ENCODE assay signal across 25 cellular contexts in genomic region chr11:134915212-134915611, GRCh38.
DNase-seq lines count a peak whose midpoint lies in the region; ATAC-seq and TF ChIP-seq lines count a peak whose summit lies in the region.
"Had no signal": no experiment of that assay in that cellular context is flagged by ENCODE, and none has a peak within 500 bp of the region (broad histone marks: within the 10 kb centered on the region; RNA-seq: fewer than 3 reads in every experiment).

No MANE protein-coding gene starts in this region.

- no peaks in the 10 kb centered on the region for H3K4me1 Mint-ChIP-seq in MCF 10A (ENCODE audit: insufficient read depth, unreplicated experiment)
- peaks cover 33% of the 10 kb centered on the region for H3K4me1 Mint-ChIP-seq in brain
- no peaks in the 10 kb centered on the region for H3K4me1 Mint-ChIP-seq in WTC11
- no peaks in the 10 kb centered on the region for H3K4me1 Mint-ChIP-seq in progenitor cell of endocrine pancreas (ENCODE audit: low read depth)
- H3K4me1 Mint-ChIP-seq: activated CD4-positive, alpha-beta T cell treated with anti-CD3 and anti-CD28 coated beads for 36 hours; memory B cell had no signal

- H3K9me3 Mint-ChIP-seq in MCF 10A (ENCODE audit: unreplicated experiment) (peaks cover 30% of the 10 kb centered on the region), brain (no peaks in the 10 kb centered on the region), WTC11 (no peaks in the 10 kb centered on the region), progenitor cell of endocrine pancreas (ENCODE audit: low read depth) (no peaks in the 10 kb centered on the region)
- H3K9me3 Mint-ChIP-seq: activated T-cell treated with anti-CD3 and anti-CD28 coated beads, Interleukin-2, amount 50 U/mL, for 24 hours; memory B cell had no signal

- H3K27me3 Mint-ChIP-seq in MCF 10A (ENCODE audit: insufficient read depth, unreplicated experiment) (no peaks in the 10 kb centered on the region), brain (peaks cover 16% of the 10 kb centered on the region), WTC11 (ENCODE audit: low read depth) (peaks cover 3% of the 10 kb centered on the region; the same call in 1 of the 2 replicates), progenitor cell of endocrine pancreas (peaks cover 58% of the 10 kb centered on the region)

- no peaks in the 10 kb centered on the region for H3K9me3 ChIP-seq in breast epithelium
- H3K9me3 ChIP-seq in left lung = no peaks in the 10 kb centered on the region
- H3K9me3 ChIP-seq: esophagus muscularis mucosa, stomach, upper lobe of left lung had no signal

- CTCF ChIA-PET in MCF 10A (lab: Yijun Ruan, JAX) = no interaction called here
- CTCF ChIA-PET in WTC11 (lab: Charles Lee) = no interaction called here

- H3K27ac ChIP-seq in breast epithelium (no peak overlapping the region), left lung (no peak overlapping the region)
- H3K27ac ChIP-seq: esophagus muscularis mucosa, upper lobe of left lung had no signal

- no peaks in the 10 kb centered on the region for H3K4me1 ChIP-seq in breast epithelium
- H3K4me1 ChIP-seq in left lung = no peaks in the 10 kb centered on the region
- H3K4me1 ChIP-seq: Caco-2, stomach, upper lobe of left lung had no signal

- H3K36me3 Mint-ChIP-seq in MCF 10A (ENCODE audit: insufficient read depth, unreplicated experiment) (no peaks in the 10 kb centered on the region), brain (no peaks in the 10 kb centered on the region), WTC11 (0 out of 2 replicates have a peak, but pooled peaks cover 3% of the 10 kb centered on the region), progenitor cell of endocrine pancreas (ENCODE audit: insufficient read depth) (no peaks in the 10 kb centered on the region)
- H3K36me3 Mint-ChIP-seq: memory B cell had no signal

- H3K4me3 ChIP-seq in breast epithelium (no peak overlapping the region), left lung (no peak overlapping the region)
- H3K4me3 ChIP-seq: esophagus muscularis mucosa, stomach, upper lobe of left lung had no signal

- POLR2A ChIA-PET in MCF 10A (lab: Yijun Ruan, JAX) (no interaction called here), WTC11 (lab: Charles Lee) (no interaction called here)

- TF ChIP-seq CTCF in MCF 10A (IDR thresholded peaks at IDR 0.05; ENCODE audit: unreplicated experiment) (no peak), breast epithelium (IDR thresholded peaks at IDR 0.05) (no peak), brain (conservative IDR thresholded peaks at IDR 0.05) (no peak), left lung (IDR thresholded peaks at IDR 0.05) (no peak), WTC11 (IDR thresholded peaks at IDR 0.05) (no peak), progenitor cell of endocrine pancreas (IDR thresholded peaks at IDR 0.05; ENCODE audit: unreplicated experiment) (no peak)

- H3K27ac Mint-ChIP-seq in MCF 10A (ENCODE audit: low read depth, unreplicated experiment) (no peak overlapping the region), brain (peak overlapping the region in 3 of 5 experiments; percentile 2 to 26 (median 24)), WTC11 (no peak overlapping the region), progenitor cell of endocrine pancreas (no peak overlapping the region)
- H3K27ac Mint-ChIP-seq: activated CD4-positive, alpha-beta T cell treated with anti-CD3 and anti-CD28 coated beads for 36 hours; activated T-cell treated with anti-CD3 and anti-CD28 coated beads, Interleukin-2, amount 50 U/mL, for 24 hours; memory B cell had no signal

- no peak for TF ChIP-seq POLR2A in breast epithelium (IDR thresholded peaks at IDR 0.05)

- intact Hi-C loops in MCF 10A (cut with micrococcal nuclease) = no loop called here
- intact Hi-C loops in breast epithelium (cut with DNase I; ENCODE audit: low total_unique reads) = no loop called here
- intact Hi-C loops in left lung (cut with DNase I) = no loop called here

- DNase-seq in MCF 10A (ENCODE audit: unreplicated experiment) (peak; percentile 8), breast epithelium (ENCODE audit: low spot score in 2 of 2) (no peak), left lung (no peak), NCI-H82 treated with DMSO at 0.1 percent for 48 hours (lab: John Stamatoyannopoulos, UW; ENCODE audit: unreplicated experiment) (no peak), NCI-H69 (lab: John Stamatoyannopoulos, UW) (no peak), WTC11 (ENCODE audit: low spot score) (no peak), progenitor cell of endocrine pancreas (ENCODE audit: low spot score, unreplicated experiment) (no peak)
- DNase-seq: activated CD4-positive, alpha-beta T cell treated with anti-CD3 and anti-CD28 coated beads for 36 hours; activated CD8-positive, alpha-beta memory T cell treated with anti-CD3 and anti-CD28 coated beads for 24 hours; activated T-cell treated with anti-CD3 and anti-CD28 coated beads, Interleukin-2, amount 50 U/mL, for 24 hours; amniotic stem cell; Caco-2; effector CD8-positive, alpha-beta T cell; GOT3; NCI-H1105 treated with DMSO at 0.1 percent for 48 hours; NCI-H2081 treated with DMSO at 0.1 percent for 48 hours; NCI-H510A treated with DMSO at 0.1 percent for 48 hours; nucleus accumbens; SIG-M5; stomach had no signal

- ATAC-seq in left lung (peak; percentile 12), WTC11 (no peak)
- ATAC-seq: activated CD4-positive, alpha-beta T cell treated with anti-CD3 and anti-CD28 coated beads for 36 hours; HepG2 had no signal

- BruUV-seq in MCF 10A (replicated peaks; lab: Mats Ljungman, UMichigan) = no TSS peak

- H3K27me3 ChIP-seq in breast epithelium (no peaks in the 10 kb centered on the region), left lung (peaks cover 0 to 5% of the 10 kb centered on the region in 2 donors)
- H3K27me3 ChIP-seq: esophagus muscularis mucosa, upper lobe of left lung had no signal

- H3K4me3 Mint-ChIP-seq in MCF 10A (ENCODE audit: unreplicated experiment) = no peak overlapping the region
- no peak overlapping the region for H3K4me3 Mint-ChIP-seq in brain
- no peak overlapping the region for H3K4me3 Mint-ChIP-seq in WTC11
- no peak overlapping the region for H3K4me3 Mint-ChIP-seq in progenitor cell of endocrine pancreas (ENCODE audit: low read depth)
- H3K4me3 Mint-ChIP-seq: activated CD4-positive, alpha-beta T cell treated with anti-CD3 and anti-CD28 coated beads for 36 hours; activated T-cell treated with anti-CD3 and anti-CD28 coated beads, Interleukin-2, amount 50 U/mL, for 24 hours; memory B cell had no signal

- H3K36me3 ChIP-seq in breast epithelium (no peaks in the 10 kb centered on the region), left lung (no peaks in the 10 kb centered on the region)
- H3K36me3 ChIP-seq: esophagus muscularis mucosa, stomach, upper lobe of left lung had no signal

TF ChIP-seq in WTC11, 78 proteins besides CTCF, POLR2A, EP300 and RAD21 (continues in another document):
- TF ChIP-seq KAT7 (CRISPR knock-in tag; IDR thresholded peaks at IDR 0.05; ENCODE audit: borderline replicate concordance) (no peak), CREB1 (CRISPR knock-in tag; IDR thresholded peaks at IDR 0.05) (no peak), NR1H2 (CRISPR knock-in tag; IDR thresholded peaks at IDR 0.05) (no peak), GTF2I (CRISPR knock-in tag; conservative IDR thresholded peaks at IDR 0.05) (no peak)
- TF ChIP-seq, protein P1, sequence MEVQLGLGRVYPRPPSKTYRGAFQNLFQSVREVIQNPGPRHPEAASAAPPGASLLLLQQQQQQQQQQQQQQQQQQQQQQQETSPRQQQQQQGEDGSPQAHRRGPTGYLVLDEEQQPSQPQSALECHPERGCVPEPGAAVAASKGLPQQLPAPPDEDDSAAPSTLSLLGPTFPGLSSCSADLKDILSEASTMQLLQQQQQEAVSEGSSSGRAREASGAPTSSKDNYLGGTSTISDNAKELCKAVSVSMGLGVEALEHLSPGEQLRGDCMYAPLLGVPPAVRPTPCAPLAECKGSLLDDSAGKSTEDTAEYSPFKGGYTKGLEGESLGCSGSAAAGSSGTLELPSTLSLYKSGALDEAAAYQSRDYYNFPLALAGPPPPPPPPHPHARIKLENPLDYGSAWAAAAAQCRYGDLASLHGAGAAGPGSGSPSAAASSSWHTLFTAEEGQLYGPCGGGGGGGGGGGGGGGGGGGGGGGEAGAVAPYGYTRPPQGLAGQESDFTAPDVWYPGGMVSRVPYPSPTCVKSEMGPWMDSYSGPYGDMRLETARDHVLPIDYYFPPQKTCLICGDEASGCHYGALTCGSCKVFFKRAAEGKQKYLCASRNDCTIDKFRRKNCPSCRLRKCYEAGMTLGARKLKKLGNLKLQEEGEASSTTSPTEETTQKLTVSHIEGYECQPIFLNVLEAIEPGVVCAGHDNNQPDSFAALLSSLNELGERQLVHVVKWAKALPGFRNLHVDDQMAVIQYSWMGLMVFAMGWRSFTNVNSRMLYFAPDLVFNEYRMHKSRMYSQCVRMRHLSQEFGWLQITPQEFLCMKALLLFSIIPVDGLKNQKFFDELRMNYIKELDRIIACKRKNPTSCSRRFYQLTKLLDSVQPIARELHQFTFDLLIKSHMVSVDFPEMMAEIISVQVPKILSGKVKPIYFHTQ (CRISPR knock-in tag; IDR thresholded peaks at IDR 0.05) = no peak
- TF ChIP-seq, protein P2, sequence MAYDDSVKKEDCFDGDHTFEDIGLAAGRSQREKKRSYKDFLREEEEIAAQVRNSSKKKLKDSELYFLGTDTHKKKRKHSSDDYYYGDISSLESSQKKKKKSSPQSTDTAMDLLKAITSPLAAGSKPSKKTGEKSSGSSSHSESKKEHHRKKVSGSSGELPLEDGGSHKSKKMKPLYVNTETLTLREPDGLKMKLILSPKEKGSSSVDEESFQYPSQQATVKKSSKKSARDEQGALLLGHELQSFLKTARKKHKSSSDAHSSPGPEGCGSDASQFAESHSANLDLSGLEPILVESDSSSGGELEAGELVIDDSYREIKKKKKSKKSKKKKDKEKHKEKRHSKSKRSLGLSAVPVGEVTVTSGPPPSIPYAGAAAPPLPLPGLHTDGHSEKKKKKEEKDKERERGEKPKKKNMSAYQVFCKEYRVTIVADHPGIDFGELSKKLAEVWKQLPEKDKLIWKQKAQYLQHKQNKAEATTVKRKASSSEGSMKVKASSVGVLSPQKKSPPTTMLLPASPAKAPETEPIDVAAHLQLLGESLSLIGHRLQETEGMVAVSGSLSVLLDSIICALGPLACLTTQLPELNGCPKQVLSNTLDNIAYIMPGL (CRISPR knock-in tag; IDR thresholded peaks at IDR 0.05) = no peak
- TF ChIP-seq, protein P3, sequence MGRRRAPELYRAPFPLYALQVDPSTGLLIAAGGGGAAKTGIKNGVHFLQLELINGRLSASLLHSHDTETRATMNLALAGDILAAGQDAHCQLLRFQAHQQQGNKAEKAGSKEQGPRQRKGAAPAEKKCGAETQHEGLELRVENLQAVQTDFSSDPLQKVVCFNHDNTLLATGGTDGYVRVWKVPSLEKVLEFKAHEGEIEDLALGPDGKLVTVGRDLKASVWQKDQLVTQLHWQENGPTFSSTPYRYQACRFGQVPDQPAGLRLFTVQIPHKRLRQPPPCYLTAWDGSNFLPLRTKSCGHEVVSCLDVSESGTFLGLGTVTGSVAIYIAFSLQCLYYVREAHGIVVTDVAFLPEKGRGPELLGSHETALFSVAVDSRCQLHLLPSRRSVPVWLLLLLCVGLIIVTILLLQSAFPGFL (CRISPR knock-in tag; IDR thresholded peaks at IDR 0.05; ENCODE audit: borderline replicate concordance) = no peak

Comparison
In these comparisons a context has a peak if more than half of its experiments do, and no peak if none do; other contexts are left out.
1. H3K27ac Mint-ChIP-seq: peak in brain (3 of 5); none in MCF 10A (single experiment), WTC11 (single experiment) and progenitor cell of endocrine pancreas (single experiment).